ENCODE assay signal across 13 cellular contexts in genomic region chr12:6327159-6327558, GRCh38. TPM values are rescaled to one million over a fixed set of nuclear protein-coding genes. Genes with fewer than 3 reads are reported as not detected.
DNase-seq lines count a peak whose midpoint lies in the region; ATAC-seq and TF ChIP-seq lines count a peak whose summit lies in the region.
"Had no signal": no experiment of that assay in that cellular context is flagged by ENCODE, and none has a peak within 500 bp of the region (broad histone marks: within the 10 kb centered on the region; RNA-seq: fewer than 3 reads in every experiment).

No MANE protein-coding gene starts in this region.

- H4K20me1 ChIP-seq in GM23338 (replicated peaks; ENCODE audit: insufficient read depth) = no peaks in the 10 kb centered on the region

- H3K4me3 ChIP-seq in GM23338 = no peak overlapping the region
- no peak overlapping the region for H3K4me3 ChIP-seq in ascending aorta
- H3K4me3 ChIP-seq in mucosa of stomach (ENCODE audit: low read length) = no peak overlapping the region
- H3K4me3 ChIP-seq in subcutaneous abdominal adipose tissue (ENCODE audit: low read depth in 1 of 5, low read length in 5 of 5) = peak overlapping the region in 1 of 5 donors; percentile 38

- intact Hi-C loops in ascending aorta (cut with DNase I) = no loop called here

- H3K9ac ChIP-seq in mucosa of stomach (ENCODE audit: low read length) = peak overlapping the region; percentile 24
- H3K9ac ChIP-seq in subcutaneous abdominal adipose tissue (ENCODE audit: low read length in 5 of 5) = peak overlapping the region in 2 of 5 donors; percentile 19 to 25

- H3K4me2 ChIP-seq in GM23338 = 0 out of 2 replicates have a peak overlapping the region, but pooled peaks have one; percentile 44

- no peak overlapping the region; the same call in 2 of the 3 replicates for H3K4me3 Mint-ChIP-seq in GM23338

- H3F3A ChIP-seq in GM23338 (replicated peaks; ENCODE audit: low read depth) = peaks cover 35% of the 10 kb centered on the region

- H3K36me3 ChIP-seq in GM23338 (ENCODE audit: insufficient read depth) (peaks cover 7% of the 10 kb centered on the region; the same call in 1 of the 2 replicates), ascending aorta (peaks cover 42 to 47% of the 10 kb centered on the region in 2 donors), mucosa of stomach (ENCODE audit: control insufficient read depth, insufficient read depth, low read length) (peaks cover 33% of the 10 kb centered on the region), subcutaneous abdominal adipose tissue (ENCODE audit: control insufficient read depth in 5 of 5, insufficient read depth in 5 of 5, low read length in 5 of 5) (peaks cover 4 to 55% (median 47%) of the 10 kb centered on the region in 5 donors)

- H2AFZ ChIP-seq in GM23338 = no peak overlapping the region

- TF ChIP-seq POLR2A in erythroblast (IDR thresholded peaks at IDR 0.05; ENCODE audit: low read length) = no peak

- no peak overlapping the region for H3K27ac Mint-ChIP-seq in GM23338

- DNase-seq in GM23338 (ENCODE audit: low spot score) (no peak), ascending aorta (ENCODE audit: low spot score in 2 of 2) (no peak), erythroblast (lab: John Stamatoyannopoulos, UW) (no peak), kidney glomerular epithelial cell (lab: John Stamatoyannopoulos, UW) (no peak), DMS79 (lab: John Stamatoyannopoulos, UW) (no peak)
- DNase-seq: activated CD8-positive, alpha-beta memory T cell treated with anti-CD3 and anti-CD28 coated beads for 24 hours; activated naive CD4-positive, alpha-beta T cell; GF-D8; hippocampal formation; MM.1S; nucleus accumbens had no signal

- no peak for TF ChIP-seq CTCF in GM23338 (conservative IDR thresholded peaks at IDR 0.05; ENCODE audit: low read depth in 2 of 2)
- TF ChIP-seq CTCF in ascending aorta (IDR thresholded peaks at IDR 0.05) = no peak

- peaks cover 61% of the 10 kb centered on the region for H3K4me1 Mint-ChIP-seq in GM23338

- H3K27ac ChIP-seq in GM23338 (ENCODE audit: low read depth) (no peak overlapping the region), ascending aorta (peak overlapping the region; percentile 35 to 60), subcutaneous abdominal adipose tissue (ENCODE audit: low read depth, low read length) (peak overlapping the region; percentile 98)

- no peaks in the 10 kb centered on the region for H3K9me3 Mint-ChIP-seq in GM23338

- peaks cover 53% of the 10 kb centered on the region for H3K4me1 ChIP-seq in GM23338 (ENCODE audit: insufficient read depth)
- peaks cover 5 to 40% of the 10 kb centered on the region in 2 donors for H3K4me1 ChIP-seq in ascending aorta
- H3K4me1 ChIP-seq in mucosa of stomach (ENCODE audit: control insufficient read depth, insufficient read depth, low read length) = peaks cover 39% of the 10 kb centered on the region
- peaks cover 12 to 84% (median 70%) of the 10 kb centered on the region in 5 donors for H3K4me1 ChIP-seq in subcutaneous abdominal adipose tissue (ENCODE audit: control insufficient read depth in 5 of 5, insufficient read depth in 5 of 5, low read length in 5 of 5)

- peaks cover 17% of the 10 kb centered on the region for H3K27me3 Mint-ChIP-seq in GM23338 (ENCODE audit: insufficient read depth, low read depth, poor library complexity)

- H3K36me3 Mint-ChIP-seq in GM23338 (ENCODE audit: low read depth) = peaks cover 41% of the 10 kb centered on the region

- peaks cover 3% of the 10 kb centered on the region; the same call in 1 of the 2 replicates for H3K27me3 ChIP-seq in GM23338 (ENCODE audit: insufficient read depth)
- no peaks in the 10 kb centered on the region for H3K27me3 ChIP-seq in ascending aorta
- no peaks in the 10 kb centered on the region for H3K27me3 ChIP-seq in mucosa of stomach (ENCODE audit: control insufficient read depth, insufficient read depth, low read length)
- no peaks in the 10 kb centered on the region for H3K27me3 ChIP-seq in subcutaneous abdominal adipose tissue (ENCODE audit: control insufficient read depth in 5 of 5, insufficient read depth in 4 of 5, low read length in 5 of 5)

- H3K9me2 ChIP-seq in GM23338 (ENCODE audit: insufficient read depth) = no peaks in the 10 kb centered on the region

- no peaks in the 10 kb centered on the region; the same call in 1 of the 2 replicates for H3K79me2 ChIP-seq in GM23338 (replicated peaks; ENCODE audit: insufficient read depth)

- H3K9me3 ChIP-seq in ascending aorta (no peaks in the 10 kb centered on the region), mucosa of stomach (ENCODE audit: control insufficient read depth, low read length) (no peaks in the 10 kb centered on the region), subcutaneous abdominal adipose tissue (ENCODE audit: control insufficient read depth in 5 of 5, low read length in 5 of 5) (no peaks in the 10 kb centered on the region)

- no peak for ATAC-seq in GM23338

TF ChIP-seq in GM23338, 12 proteins besides CTCF, POLR2A, EP300 and RAD21:
- TF ChIP-seq POLR2AphosphoS5 (IDR thresholded peaks at IDR 0.05; ENCODE audit: low read depth) (peak; percentile 11; the same call in 1 of the 2 replicates), EZH2phosphoT487 (IDR thresholded peaks at IDR 0.05; ENCODE audit: unreplicated experiment) (no peak), ETS1 (IDR thresholded peaks at IDR 0.05) (no peak)

RNA-seq across cellular contexts. Expression of gene TNFRSF1A, which starts 14.7 kb away (rescaled TPM):
- 36.7 and 43.4 TPM in 2 replicates for total RNA-seq in GM23338 (2014; rRNA removed; shearing (Covaris generic))
- 24.3 and 28.5 TPM in 2 replicates for polyA plus RNA-seq in GM23338 (2016; fragmentation: Nextera tagmentation; extraction: Ambion mirVana)
- total RNA-seq in ascending aorta = 528 TPM

RNA-seq across cellular contexts. Expression of gene PLEKHG6, which starts 16.7 kb away (rescaled TPM):
- 21.3 and 174 TPM in 2 replicates for total RNA-seq in GM23338 (2014; rRNA removed; shearing (Covaris generic))
- 15.7 and 18.0 TPM in 2 replicates for polyA plus RNA-seq in GM23338 (2016; fragmentation: Nextera tagmentation; extraction: Ambion mirVana)
- total RNA-seq in ascending aorta = not detected

RNA-seq across cellular contexts. Expression of gene SCNN1A, which starts 48.2 kb away (rescaled TPM):
- 125 and 134 TPM in 2 replicates for total RNA-seq in GM23338 (2014; rRNA removed; shearing (Covaris generic))
- polyA plus RNA-seq in GM23338 (2016; fragmentation: Nextera tagmentation; extraction: Ambion mirVana) = 34.0 and 37.1 TPM in 2 replicates
- 14.3 TPM for total RNA-seq in ascending aorta

RNA-seq across cellular contexts. Expression of gene LTBR, which starts 56.8 kb away (rescaled TPM):
- total RNA-seq in GM23338 (2014; rRNA removed; shearing (Covaris generic)) = 6.8 and 7.1 TPM in 2 replicates
- polyA plus RNA-seq in GM23338 (2016; fragmentation: Nextera tagmentation; extraction: Ambion mirVana) = 6.1 and 10.5 TPM in 2 replicates
- total RNA-seq in ascending aorta = 284 TPM

Comparison
In these comparisons a context has a peak if more than half of its experiments do, and no peak if none do; other contexts are left out.
1. RNA of gene TNFRSF1A, which starts 14.7 kb away (total RNA-seq): 528 TPM in ascending aorta (single experiment); 36.7 to 43.4 TPM in GM23338; every median in the first group is over 10 times any median in the second.
2. RNA of gene PLEKHG6, which starts 16.7 kb away (total RNA-seq): 21.3 to 174 TPM in GM23338; not detected in ascending aorta (single experiment); every median in the first group is over 10 times any median in the second.